ENCODE assay signal across 12 cellular contexts in genomic region chr5:154117050-154117449, GRCh38.
"Had no signal": no experiment of that assay in that cellular context is flagged by ENCODE, and none has a peak within 500 bp of the region (broad histone marks: within the 10 kb centered on the region; RNA-seq: fewer than 3 reads in every experiment).

No MANE protein-coding gene starts in this region.

- ATAC-seq: activated CD8-positive, alpha-beta memory T cell treated with anti-CD3 and anti-CD28 coated beads, Interleukin-2, amount 10 ng/mL, durations not matched to agents 7 days and 5 days; activated T-cell treated with anti-CD3 and anti-CD28 coated beads, Interleukin-2, amount 50 U/mL, for 4 hours; pancreas had no signal

- H3K9me3 Mint-ChIP-seq: activated T-cell treated with anti-CD3 and anti-CD28 coated beads, Interleukin-2, amount 50 U/mL, for 4 hours had no signal

- H3K27ac Mint-ChIP-seq: activated CD8-positive, alpha-beta memory T cell treated with anti-CD3 and anti-CD28 coated beads, Interleukin-2, amount 10 ng/mL, durations not matched to agents 7 days and 5 days; activated naive CD8-positive, alpha-beta T cell had no signal

- DNase-seq: activated CD4-positive, alpha-beta T cell treated with anti-CD3 and anti-CD28 coated beads for 1 hour; activated CD4-positive, alpha-beta T cell treated with anti-CD3 and anti-CD28 coated beads, Interleukin-2, amount 50 U/mL, for 48 hours; activated CD8-positive, alpha-beta memory T cell treated with anti-CD3 and anti-CD28 coated beads, Interleukin-2, amount 10 ng/mL, durations not matched to agents 7 days and 5 days; activated gamma-delta T cell; activated T-cell treated with anti-CD3 and anti-CD28 coated beads, Interleukin-2, amount 50 U/mL, for 4 hours; hypothalamus; kidney glomerular epithelial cell; pancreas; stimulated activated CD4-positive, alpha-beta T cell treated with anti-CD3 and anti-CD28 coated beads, Interleukin-4, amount 100 ng/mL, for 4 hours had no signal

- H3K4me3 Mint-ChIP-seq: activated CD8-positive, alpha-beta memory T cell treated with anti-CD3 and anti-CD28 coated beads, Interleukin-2, amount 10 ng/mL, durations not matched to agents 7 days and 5 days; activated naive CD8-positive, alpha-beta T cell; activated T-cell treated with anti-CD3 and anti-CD28 coated beads, Interleukin-2, amount 50 U/mL, for 4 hours had no signal

- H3K36me3 Mint-ChIP-seq: activated CD8-positive, alpha-beta memory T cell treated with anti-CD3 and anti-CD28 coated beads, Interleukin-2, amount 10 ng/mL, durations not matched to agents 7 days and 5 days had no signal

- H3K4me3 ChIP-seq: esophagus muscularis mucosa, pancreas, skin epidermis had no signal

- H3K27me3 Mint-ChIP-seq: activated naive CD8-positive, alpha-beta T cell had no signal

- H3K4me1 Mint-ChIP-seq: activated CD8-positive, alpha-beta memory T cell treated with anti-CD3 and anti-CD28 coated beads, Interleukin-2, amount 10 ng/mL, durations not matched to agents 7 days and 5 days had no signal

- H3K36me3 ChIP-seq: esophagus muscularis mucosa, pancreas had no signal

- H3K4me1 ChIP-seq: esophagus muscularis mucosa, pancreas had no signal

- H3K27me3 ChIP-seq: esophagus muscularis mucosa, pancreas had no signal

- H3K27ac ChIP-seq: esophagus muscularis mucosa, pancreas, skin epidermis had no signal

- H3K9me3 ChIP-seq: esophagus muscularis mucosa, pancreas had no signal
